Comparison of ENCODE assay signal across 2 cellular contexts in the genomic region with DNA sequence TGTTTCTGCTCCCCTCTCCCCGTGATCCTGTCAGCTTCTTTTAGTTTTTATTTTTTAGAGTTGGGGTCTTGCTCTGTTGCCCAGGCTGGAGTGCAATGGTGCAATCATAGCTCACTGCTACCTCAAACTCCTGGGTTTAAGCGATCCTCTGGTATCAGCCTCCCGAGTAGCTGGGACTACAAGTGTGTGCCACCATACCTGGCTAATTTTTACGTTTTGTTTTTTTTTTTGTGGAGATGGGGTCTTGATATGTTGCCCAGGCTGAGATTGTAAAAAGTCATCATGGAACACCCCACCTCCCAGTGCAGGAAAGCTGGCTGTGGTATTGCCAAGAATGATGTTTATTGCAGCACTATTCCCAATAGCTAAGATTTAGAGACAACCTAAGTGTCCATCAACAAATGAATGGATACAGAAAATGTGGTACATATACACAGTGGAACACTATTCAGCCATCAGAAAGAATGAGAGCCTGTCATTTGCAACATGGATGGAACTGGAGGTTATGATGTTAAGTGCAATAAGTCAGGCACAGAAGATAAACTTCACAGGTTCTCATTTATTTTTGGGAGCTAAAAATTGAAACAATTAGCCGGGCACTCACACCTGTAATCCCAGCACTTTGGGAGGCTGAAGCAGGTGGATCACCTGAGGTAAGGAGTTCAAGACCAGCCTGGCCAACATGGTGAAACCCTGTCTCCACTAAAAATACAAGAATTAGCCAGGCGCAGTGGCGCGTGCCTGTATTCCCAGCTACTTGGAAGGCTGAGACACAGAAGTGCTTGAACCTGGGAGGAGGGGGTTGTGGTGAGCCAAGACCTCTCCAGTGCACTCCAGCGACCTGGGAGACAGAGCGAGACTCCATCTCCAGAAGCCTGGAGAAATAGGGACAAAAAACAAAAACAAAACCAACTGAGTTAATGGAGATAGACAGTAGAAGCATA.
TF ChIP-seq lines count a peak whose summit lies in the region.

No MANE protein-coding gene starts in this region.

TF ChIP-seq in SK-N-SH treated with all-trans-retinoic acid at 6 μM for 48 hours, 23 proteins besides CTCF, POLR2A, EP300 and RAD21:
- TF ChIP-seq CREB5 (CRISPR knock-in tag; IDR thresholded peaks at IDR 0.05; ENCODE audit: low read depth) (no peak), SNAI2 (CRISPR knock-in tag; IDR thresholded peaks at IDR 0.05) (no peak), ZFP3 (CRISPR knock-in tag; IDR thresholded peaks at IDR 0.05) (no peak), ZFP30 (CRISPR knock-in tag; IDR thresholded peaks at IDR 0.05) (no peak), ZNF8 (CRISPR knock-in tag; IDR thresholded peaks at IDR 0.05) (peak; percentile 58), BACH2 (CRISPR knock-in tag; IDR thresholded peaks at IDR 0.05; ENCODE audit: borderline replicate concordance) (no peak), ZC3H10 (CRISPR knock-in tag; IDR thresholded peaks at IDR 0.05) (no peak)
- TF ChIP-seq, protein P1, sequence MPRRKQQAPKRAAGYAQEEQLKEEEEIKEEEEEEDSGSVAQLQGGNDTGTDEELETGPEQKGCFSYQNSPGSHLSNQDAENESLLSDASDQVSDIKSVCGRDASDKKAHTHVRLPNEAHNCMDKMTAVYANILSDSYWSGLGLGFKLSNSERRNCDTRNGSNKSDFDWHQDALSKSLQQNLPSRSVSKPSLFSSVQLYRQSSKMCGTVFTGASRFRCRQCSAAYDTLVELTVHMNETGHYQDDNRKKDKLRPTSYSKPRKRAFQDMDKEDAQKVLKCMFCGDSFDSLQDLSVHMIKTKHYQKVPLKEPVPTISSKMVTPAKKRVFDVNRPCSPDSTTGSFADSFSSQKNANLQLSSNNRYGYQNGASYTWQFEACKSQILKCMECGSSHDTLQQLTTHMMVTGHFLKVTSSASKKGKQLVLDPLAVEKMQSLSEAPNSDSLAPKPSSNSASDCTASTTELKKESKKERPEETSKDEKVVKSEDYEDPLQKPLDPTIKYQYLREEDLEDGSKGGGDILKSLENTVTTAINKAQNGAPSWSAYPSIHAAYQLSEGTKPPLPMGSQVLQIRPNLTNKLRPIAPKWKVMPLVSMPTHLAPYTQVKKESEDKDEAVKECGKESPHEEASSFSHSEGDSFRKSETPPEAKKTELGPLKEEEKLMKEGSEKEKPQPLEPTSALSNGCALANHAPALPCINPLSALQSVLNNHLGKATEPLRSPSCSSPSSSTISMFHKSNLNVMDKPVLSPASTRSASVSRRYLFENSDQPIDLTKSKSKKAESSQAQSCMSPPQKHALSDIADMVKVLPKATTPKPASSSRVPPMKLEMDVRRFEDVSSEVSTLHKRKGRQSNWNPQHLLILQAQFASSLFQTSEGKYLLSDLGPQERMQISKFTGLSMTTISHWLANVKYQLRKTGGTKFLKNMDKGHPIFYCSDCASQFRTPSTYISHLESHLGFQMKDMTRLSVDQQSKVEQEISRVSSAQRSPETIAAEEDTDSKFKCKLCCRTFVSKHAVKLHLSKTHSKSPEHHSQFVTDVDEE (CRISPR knock-in tag; IDR thresholded peaks at IDR 0.05) = no peak
TF ChIP-seq in SK-N-SH treated with all-trans-retinoic acid at 6 μM for 48 hours: peak in this region for 1.

TF ChIP-seq in SK-N-SH, 30 proteins besides CTCF, POLR2A, EP300 and RAD21 (continued from another document):
- TF ChIP-seq, protein P2, sequence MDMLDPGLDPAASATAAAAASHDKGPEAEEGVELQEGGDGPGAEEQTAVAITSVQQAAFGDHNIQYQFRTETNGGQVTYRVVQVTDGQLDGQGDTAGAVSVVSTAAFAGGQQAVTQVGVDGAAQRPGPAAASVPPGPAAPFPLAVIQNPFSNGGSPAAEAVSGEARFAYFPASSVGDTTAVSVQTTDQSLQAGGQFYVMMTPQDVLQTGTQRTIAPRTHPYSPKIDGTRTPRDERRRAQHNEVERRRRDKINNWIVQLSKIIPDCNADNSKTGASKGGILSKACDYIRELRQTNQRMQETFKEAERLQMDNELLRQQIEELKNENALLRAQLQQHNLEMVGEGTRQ (IDR thresholded peaks at IDR 0.05; ENCODE audit: borderline replicate concordance, low read depth, low read length) = no peak
- TF ChIP-seq IRF3 (IDR thresholded peaks at IDR 0.05; ENCODE audit: low read depth, low read length) (no peak), NFIC (IDR thresholded peaks at IDR 0.05; ENCODE audit: borderline replicate concordance) (no peak), TAF1 (IDR thresholded peaks at IDR 0.05; ENCODE audit: borderline replicate concordance, low read depth, low read length) (no peak), FOXM1 (IDR thresholded peaks at IDR 0.05; ENCODE audit: low read depth) (no peak), SIN3A (IDR thresholded peaks at IDR 0.05; ENCODE audit: borderline replicate concordance, low read depth, low read length) (no peak), CHD2 (IDR thresholded peaks at IDR 0.05; ENCODE audit: low read length, partially characterized antibody) (no peak), NRF1 (IDR thresholded peaks at IDR 0.05; ENCODE audit: low read depth, low read length) (no peak), FOXJ3 (CRISPR knock-in tag; IDR thresholded peaks at IDR 0.05) (no peak), ELF1 (IDR thresholded peaks at IDR 0.05) (no peak), GABPA (IDR thresholded peaks at IDR 0.05; ENCODE audit: low read depth) (no peak), RXRA (IDR thresholded peaks at IDR 0.05; ENCODE audit: borderline replicate concordance, low read depth) (no peak), REST (IDR thresholded peaks at IDR 0.05; ENCODE audit: low read depth, low read length) (no peak)
- TF ChIP-seq, protein P3, sequence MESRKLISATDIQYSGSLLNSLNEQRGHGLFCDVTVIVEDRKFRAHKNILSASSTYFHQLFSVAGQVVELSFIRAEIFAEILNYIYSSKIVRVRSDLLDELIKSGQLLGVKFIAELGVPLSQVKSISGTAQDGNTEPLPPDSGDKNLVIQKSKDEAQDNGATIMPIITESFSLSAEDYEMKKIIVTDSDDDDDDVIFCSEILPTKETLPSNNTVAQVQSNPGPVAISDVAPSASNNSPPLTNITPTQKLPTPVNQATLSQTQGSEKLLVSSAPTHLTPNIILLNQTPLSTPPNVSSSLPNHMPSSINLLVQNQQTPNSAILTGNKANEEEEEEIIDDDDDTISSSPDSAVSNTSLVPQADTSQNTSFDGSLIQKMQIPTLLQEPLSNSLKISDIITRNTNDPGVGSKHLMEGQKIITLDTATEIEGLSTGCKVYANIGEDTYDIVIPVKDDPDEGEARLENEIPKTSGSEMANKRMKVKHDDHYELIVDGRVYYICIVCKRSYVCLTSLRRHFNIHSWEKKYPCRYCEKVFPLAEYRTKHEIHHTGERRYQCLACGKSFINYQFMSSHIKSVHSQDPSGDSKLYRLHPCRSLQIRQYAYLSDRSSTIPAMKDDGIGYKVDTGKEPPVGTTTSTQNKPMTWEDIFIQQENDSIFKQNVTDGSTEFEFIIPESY (IDR thresholded peaks at IDR 0.05; ENCODE audit: borderline replicate concordance, low read depth) = no peak
- TF ChIP-seq, protein P4, sequence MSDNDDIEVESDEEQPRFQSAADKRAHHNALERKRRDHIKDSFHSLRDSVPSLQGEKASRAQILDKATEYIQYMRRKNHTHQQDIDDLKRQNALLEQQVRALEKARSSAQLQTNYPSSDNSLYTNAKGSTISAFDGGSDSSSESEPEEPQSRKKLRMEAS (IDR thresholded peaks at IDR 0.05; ENCODE audit: low read depth) = no peak
